Comparison of ENCODE assay signal across 12 cellular contexts in genomic region chr1:147246910-147247655, GRCh38. TPM values are rescaled to one million over a fixed set of nuclear protein-coding genes. Genes with fewer than 3 reads are reported as not detected.
DNase-seq lines count a peak whose midpoint lies in the region; ATAC-seq, FAIRE-seq and TF ChIP-seq lines count a peak whose summit lies in the region.
"Had no signal": no experiment of that assay in that cellular context is flagged by ENCODE, and none has a peak within 500 bp of the region (broad histone marks: within the 10 kb centered on the region; RNA-seq: fewer than 3 reads in every experiment).

No MANE protein-coding gene starts in this region.

- no peak for ATAC-seq in GM19328 (IDR thresholded peaks at IDR 0.05; ENCODE audit: unreplicated experiment)

- no peak overlapping the region for H3K9ac ChIP-seq in astrocyte (ENCODE audit: low read length)

- DNase-seq in NCI-H748 (lab: John Stamatoyannopoulos, UW; ENCODE audit: unreplicated experiment) (peak; percentile 10), NCI-H748 treated with DMSO at 0.1 percent for 48 hours (lab: John Stamatoyannopoulos, UW) (no peak), MV-4-11 (lab: John Stamatoyannopoulos, UW) (peak; percentile 73), astrocyte (ENCODE audit: low read depth) (no peak), progenitor cell of endocrine pancreas (ENCODE audit: low spot score, unreplicated experiment) (no peak), MG63 (no peak), retina (no peak)
- DNase-seq: activated CD8-positive, alpha-beta memory T cell treated with anti-CD3 and anti-CD28 coated beads, Interleukin-2, amount 50 U/mL, for 48 hours; DMS53 had no signal

- H3K9me3 ChIP-seq in astrocyte (ENCODE audit: insufficient read depth, low read depth, low read length) (no peaks in the 10 kb centered on the region), MG63 (peaks cover 3% of the 10 kb centered on the region; the same call in 1 of the 2 replicates)

- H3K36me3 ChIP-seq in astrocyte (ENCODE audit: insufficient read depth, low read length), result peaks cover under 1% of the 10 kb centered on the region
- peaks cover 9% of the 10 kb centered on the region for H3K36me3 ChIP-seq in MG63

- peaks cover 88% of the 10 kb centered on the region for H3K79me2 ChIP-seq in astrocyte (ENCODE audit: insufficient read depth, low read length)

- peaks cover 17% of the 10 kb centered on the region for H3K4me1 Mint-ChIP-seq in astrocyte (ENCODE audit: low read depth, unreplicated experiment)
- peaks cover 34% of the 10 kb centered on the region for H3K4me1 Mint-ChIP-seq in progenitor cell of endocrine pancreas (ENCODE audit: low read depth)

- peaks cover 54% of the 10 kb centered on the region for H4K20me1 ChIP-seq in astrocyte (ENCODE audit: insufficient read depth, low read length)

- no peak overlapping the region for H2AFZ ChIP-seq in astrocyte (ENCODE audit: low read depth, low read length)

- FAIRE-seq in astrocyte (lab: Jason Lieb, UNC), result no peak

- H3K4me3 ChIP-seq in astrocyte (ENCODE audit: insufficient read depth, low read depth, low read length) (no peak overlapping the region), MG63 (no peak overlapping the region)
- H3K4me3 ChIP-seq: skin epidermis had no signal

- H3K27me3 ChIP-seq in astrocyte (ENCODE audit: insufficient read depth, low read length) (no peaks in the 10 kb centered on the region), MG63 (no peaks in the 10 kb centered on the region)

- no peaks in the 10 kb centered on the region for H3K27me3 Mint-ChIP-seq in astrocyte (ENCODE audit: low read depth, unreplicated experiment)
- no peaks in the 10 kb centered on the region for H3K27me3 Mint-ChIP-seq in progenitor cell of endocrine pancreas

- TF ChIP-seq CTCF in astrocyte (IDR thresholded peaks at IDR 0.05; ENCODE audit: insufficient read depth, low read depth, low read length), result no peak
- TF ChIP-seq CTCF in progenitor cell of endocrine pancreas (IDR thresholded peaks at IDR 0.05; ENCODE audit: unreplicated experiment), result no peak

- H3K36me3 Mint-ChIP-seq in astrocyte (ENCODE audit: low read depth, unreplicated experiment) (no peaks in the 10 kb centered on the region), progenitor cell of endocrine pancreas (ENCODE audit: insufficient read depth) (peaks cover 1% of the 10 kb centered on the region)

- peaks cover 8% of the 10 kb centered on the region for H3K4me1 ChIP-seq in astrocyte (ENCODE audit: insufficient read depth, low read length)

- no peak overlapping the region for H3K4me2 ChIP-seq in astrocyte (ENCODE audit: low read length)

- no peak overlapping the region for H3K4me3 Mint-ChIP-seq in astrocyte (ENCODE audit: unreplicated experiment)
- no peak overlapping the region for H3K4me3 Mint-ChIP-seq in progenitor cell of endocrine pancreas (ENCODE audit: low read depth)

- H3K9me3 Mint-ChIP-seq in astrocyte (ENCODE audit: unreplicated experiment), result no peaks in the 10 kb centered on the region
- peaks cover 8% of the 10 kb centered on the region for H3K9me3 Mint-ChIP-seq in progenitor cell of endocrine pancreas (ENCODE audit: low read depth)

- H3K27ac ChIP-seq in astrocyte (ENCODE audit: low read depth, low read length), result no peak overlapping the region
- H3K27ac ChIP-seq: skin epidermis had no signal

- H3K27ac Mint-ChIP-seq in astrocyte (ENCODE audit: unreplicated experiment) (peak overlapping the region; percentile 64), progenitor cell of endocrine pancreas (peak overlapping the region; percentile 80)

RNA-seq across cellular contexts. Expression of gene CHD1L, which starts 4.6 kb away (rescaled TPM):
- total RNA-seq in astrocyte (39.8 and 44.2 TPM in 2 replicates), progenitor cell of endocrine pancreas (79.6 and 80.3 TPM in 2 replicates)
- 89.4 and 97.1 TPM in 2 replicates for total RNA-seq in MG63 (2014; rRNA removed; shearing (Covaris generic); ENCODE audit: low replicate concordance)

RNA-seq across cellular contexts. Expression of gene FMO5, which starts 21.9 kb away (rescaled TPM):
- total RNA-seq in astrocyte (1.0 and 1.3 TPM in 2 replicates), progenitor cell of endocrine pancreas (4.2 and 5.0 TPM in 2 replicates)
- total RNA-seq in MG63 (2014; rRNA removed; shearing (Covaris generic); ENCODE audit: low replicate concordance), result not detected in 2 replicates
- total RNA-seq: A172 had no signal

Comparison
In these comparisons a context has a peak if more than half of its experiments do, and no peak if none do; other contexts are left out.
1. DNase-seq: peak in NCI-H748 (single experiment) and MV-4-11 (single experiment); none in NCI-H748 treated with DMSO at 0.1 percent for 48 hours (single experiment), astrocyte (single experiment), progenitor cell of endocrine pancreas (single experiment), MG63 (single experiment) and retina (single experiment).